28 cellular contexts compared by ENCODE assay signal in genomic region chr5:75907651-75908050, GRCh38.
"Had no signal": no experiment of that assay in that cellular context is flagged by ENCODE, and none has a peak within 500 bp of the region (broad histone marks: within the 10 kb centered on the region; RNA-seq: fewer than 3 reads in every experiment).

No MANE protein-coding gene starts in this region.

- H3K4me3 Mint-ChIP-seq: stimulated activated effector memory CD8-positive, alpha-beta T cell treated with anti-CD3 and anti-CD28 coated beads, Interleukin-12 subunit alpha, Interleukin-12 subunit beta, amount 100 ng/mL, for 72 hours; stimulated activated memory B cell treated with anti-CD40 and anti-IgM and Interleukin-4, amounts not matched to agents 10 μg/mL and 1 μg/mL and 100 μg/mL, for 72 hours; stimulated activated naive B cell treated with anti-CD40 and anti-IgM and Interleukin-4, amounts not matched to agents 10 μg/mL and 1 μg/mL and 100 μg/mL, for 72 hours; stimulated activated naive CD8-positive, alpha-beta T cell treated with anti-CD3 and anti-CD28 coated beads, Interleukin-15, amount 100 ng/mL, for 72 hours; stimulated activated naive CD8-positive, alpha-beta T cell treated with anti-CD3 and anti-CD28 coated beads, Interleukin-15, Interleukin-2, amounts not matched to agents 100 ng/mL and 50 ng/mL, for 24 hours; type B pancreatic cell had no signal

- H3K36me3 Mint-ChIP-seq: stimulated activated effector memory CD8-positive, alpha-beta T cell treated with anti-CD3 and anti-CD28 coated beads, Interleukin-12 subunit alpha, Interleukin-12 subunit beta, amount 100 ng/mL, for 72 hours; stimulated activated memory B cell treated with anti-CD40 and anti-IgM and Interleukin-4, amounts not matched to agents 10 μg/mL and 1 μg/mL and 100 μg/mL, for 72 hours; stimulated activated naive B cell treated with anti-CD40 and anti-IgM and Interleukin-4, amounts not matched to agents 10 μg/mL and 1 μg/mL and 100 μg/mL, for 72 hours; type B pancreatic cell had no signal

- H3K27me3 ChIP-seq: suprapubic skin, testis, thyroid gland, tibial artery, tibial nerve, transverse colon, upper lobe of left lung, uterus, vagina had no signal

- H3K4me1 ChIP-seq: stomach, suprapubic skin, testis, thyroid gland, tibial artery, tibial nerve, transverse colon, upper lobe of left lung, upper lobe of right lung, uterus, vagina had no signal

- H3K4me3 ChIP-seq: stomach, suprapubic skin, testis, thoracic aorta, thyroid gland, tibial artery, tibial nerve, transverse colon, upper lobe of left lung, upper lobe of right lung, uterus, vagina had no signal

- DNase-seq: stimulated activated CD4-positive, alpha-beta T cell treated with anti-CD3 and anti-CD28 coated beads, Interleukin-2, amount 100 ng/mL, for 48 hours; stimulated activated CD4-positive, alpha-beta T cell treated with anti-CD3 and anti-CD28 coated beads, Interleukin-4, amount 100 ng/mL, for 1 hour; stimulated activated CD4-positive, alpha-beta T cell treated with anti-CD3 and anti-CD28 coated beads, Interleukin-4, amount 100 ng/mL, for 24 hours; stimulated activated CD4-positive, alpha-beta T cell treated with anti-CD3 and anti-CD28 coated beads, Interleukin-4, amount 100 ng/mL, for 4 hours; stimulated activated CD8-positive, alpha-beta memory T cell treated with anti-CD3 and anti-CD28 coated beads, Interleukin-4, amount 100 ng/mL, for 48 hours; stimulated activated naive B cell treated with anti-CD40 and anti-IgM and Interleukin-4, amounts not matched to agents 10 μg/mL and 1 μg/mL and 100 μg/mL, for 72 hours; stimulated activated naive CD4-positive, alpha-beta T cell; stimulated activated naive CD4-positive, alpha-beta T cell treated with Interleukin-2 at 50 U/mL for 16 hours; stimulated activated naive CD8-positive, alpha-beta T cell treated with anti-CD3 and anti-CD28 coated beads, Interleukin-15, amount 100 ng/mL, for 72 hours; stimulated activated naive CD8-positive, alpha-beta T cell treated with anti-CD3 and anti-CD28 coated beads, Interleukin-15, Interleukin-2, amounts not matched to agents 100 U/mL and 50 U/mL, for 24 hours; stomach; substantia nigra; testis; thyroid gland; tibial artery; transverse colon; trophoblast cell; upper lobe of left lung; upper lobe of right lung; uterus had no signal

- ATAC-seq: stimulated activated effector memory CD8-positive, alpha-beta T cell treated with anti-CD3 and anti-CD28 coated beads, Interleukin-12 subunit alpha, Interleukin-12 subunit beta, amount 100 ng/mL, for 72 hours; stimulated activated memory B cell treated with anti-CD40 and anti-IgM and Interleukin-4, amounts not matched to agents 10 μg/mL and 1 μg/mL and 100 μg/mL, for 72 hours; stimulated activated naive B cell treated with anti-CD40 and anti-IgM and Interleukin-4, amounts not matched to agents 10 μg/mL and 1 μg/mL and 100 μg/mL, for 72 hours; stimulated activated naive CD8-positive, alpha-beta T cell treated with anti-CD3 and anti-CD28 coated beads, Interleukin-15, amount 100 ng/mL, for 72 hours; stimulated activated naive CD8-positive, alpha-beta T cell treated with anti-CD3 and anti-CD28 coated beads, Interleukin-15, Interleukin-2, amounts not matched to agents 100 U/mL and 50 U/mL, for 24 hours; upper lobe of right lung had no signal

- H3K27ac Mint-ChIP-seq: stimulated activated effector memory CD8-positive, alpha-beta T cell treated with anti-CD3 and anti-CD28 coated beads, Interleukin-12 subunit alpha, Interleukin-12 subunit beta, amount 100 ng/mL, for 72 hours; stimulated activated memory B cell treated with anti-CD40 and anti-IgM and Interleukin-4, amounts not matched to agents 10 μg/mL and 1 μg/mL and 100 μg/mL, for 72 hours; stimulated activated naive B cell treated with anti-CD40 and anti-IgM and Interleukin-4, amounts not matched to agents 10 μg/mL and 1 μg/mL and 100 μg/mL, for 72 hours; stimulated activated naive CD8-positive, alpha-beta T cell treated with anti-CD3 and anti-CD28 coated beads, Interleukin-15, amount 100 ng/mL, for 72 hours; stimulated activated naive CD8-positive, alpha-beta T cell treated with anti-CD3 and anti-CD28 coated beads, Interleukin-15, Interleukin-2, amounts not matched to agents 100 ng/mL and 50 ng/mL, for 24 hours; type B pancreatic cell had no signal

- H3K9me3 Mint-ChIP-seq: stimulated activated effector memory CD8-positive, alpha-beta T cell treated with anti-CD3 and anti-CD28 coated beads, Interleukin-12 subunit alpha, Interleukin-12 subunit beta, amount 100 ng/mL, for 72 hours; stimulated activated memory B cell treated with anti-CD40 and anti-IgM and Interleukin-4, amounts not matched to agents 10 μg/mL and 1 μg/mL and 100 μg/mL, for 72 hours; stimulated activated naive B cell treated with anti-CD40 and anti-IgM and Interleukin-4, amounts not matched to agents 10 μg/mL and 1 μg/mL and 100 μg/mL, for 72 hours; stimulated activated naive CD8-positive, alpha-beta T cell treated with anti-CD3 and anti-CD28 coated beads, Interleukin-15, amount 100 ng/mL, for 72 hours; type B pancreatic cell had no signal

- H3K4me1 Mint-ChIP-seq: stimulated activated effector memory CD8-positive, alpha-beta T cell treated with anti-CD3 and anti-CD28 coated beads, Interleukin-12 subunit alpha, Interleukin-12 subunit beta, amount 100 ng/mL, for 72 hours; stimulated activated memory B cell treated with anti-CD40 and anti-IgM and Interleukin-4, amounts not matched to agents 10 μg/mL and 1 μg/mL and 100 μg/mL, for 72 hours; stimulated activated naive B cell treated with anti-CD40 and anti-IgM and Interleukin-4, amounts not matched to agents 10 μg/mL and 1 μg/mL and 100 μg/mL, for 72 hours; stimulated activated naive CD8-positive, alpha-beta T cell treated with anti-CD3 and anti-CD28 coated beads, Interleukin-15, amount 100 ng/mL, for 72 hours had no signal

- H3K36me3 ChIP-seq: stomach, suprapubic skin, thoracic aorta, thyroid gland, tibial artery, tibial nerve, transverse colon, upper lobe of left lung, upper lobe of right lung, uterus, vagina had no signal

- H3K9me3 ChIP-seq: stomach, suprapubic skin, testis, thoracic aorta, thyroid gland, tibial artery, tibial nerve, transverse colon, upper lobe of left lung, upper lobe of right lung, uterus, vagina had no signal

- H3K27ac ChIP-seq: stomach, suprapubic skin, testis, thoracic aorta, thyroid gland, tibial artery, tibial nerve, transverse colon, upper lobe of left lung, upper lobe of right lung, uterus, vagina had no signal
